9 cellular contexts compared by ENCODE assay signal in the genomic region with DNA sequence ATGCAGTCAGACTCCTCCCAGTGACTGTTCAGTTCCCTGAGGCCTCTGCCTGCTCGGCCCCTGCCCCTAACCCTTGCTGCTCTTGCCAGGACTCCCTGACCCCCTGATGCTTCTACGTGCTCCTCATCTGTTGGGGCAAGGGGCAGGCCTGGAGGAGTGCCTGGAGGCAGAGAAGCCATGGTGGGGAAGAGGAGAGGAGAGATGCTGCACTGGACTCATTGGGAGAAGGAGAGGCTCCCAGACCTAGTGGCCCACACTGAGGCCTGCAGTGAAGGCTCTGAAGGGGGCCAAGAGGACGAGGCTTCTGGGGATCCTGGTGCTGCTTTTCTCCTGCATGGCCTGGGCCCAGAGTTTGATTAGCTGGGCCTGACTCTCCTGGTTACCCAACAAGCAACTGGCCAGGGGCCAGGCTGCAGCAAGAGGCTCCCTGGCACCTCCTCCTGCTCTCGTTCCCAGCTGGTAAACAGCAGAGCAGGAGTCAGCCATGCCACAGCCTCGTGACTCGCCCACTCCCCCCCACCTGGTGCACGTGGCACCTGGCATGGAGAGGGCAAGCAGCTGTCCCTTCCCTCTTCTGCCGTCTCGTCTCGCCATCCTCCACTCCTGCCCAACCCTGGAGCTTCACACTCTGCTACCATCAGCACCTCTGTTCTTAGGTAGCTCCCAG. TPM values are rescaled to one million over a fixed set of nuclear protein-coding genes. Genes with fewer than 3 reads are reported as not detected.
DNase-seq lines count a peak whose midpoint lies in the region; ATAC-seq and TF ChIP-seq lines count a peak whose summit lies in the region.
"Had no signal": no experiment of that assay in that cellular context is flagged by ENCODE, and none has a peak within 500 bp of the region (broad histone marks: within the 10 kb centered on the region; RNA-seq: fewer than 3 reads in every experiment).

No MANE protein-coding gene starts in this region.

- no peaks in the 10 kb centered on the region for H3K9me3 ChIP-seq in CD8-positive, alpha-beta T cell (ENCODE audit: low read length)
- no peaks in the 10 kb centered on the region for H3K9me3 ChIP-seq in naive thymus-derived CD4-positive, alpha-beta T cell (ENCODE audit: control insufficient read depth in 2 of 3, low read length in 3 of 3)

- intact Hi-C loops in CD8-positive, alpha-beta T cell (cut with DNase I, micrococcal nuclease): loop anchor here in 1 of 2 experiments (10.0 kb wide), 1 partner anchor 528 kb away; no protein-coding TSS in a partner anchor
- intact Hi-C loops in naive thymus-derived CD4-positive, alpha-beta T cell (cut with micrococcal nuclease): no loop called here

- no peak for ATAC-seq in CD8-positive, alpha-beta T cell
- ATAC-seq in naive thymus-derived CD4-positive, alpha-beta T cell: no peak
- ATAC-seq in HG03520 (IDR thresholded peaks at IDR 0.05; ENCODE audit: unreplicated experiment): no peak

- H3K27me3 Mint-ChIP-seq in CD8-positive, alpha-beta T cell (ENCODE audit: low read depth): no peaks in the 10 kb centered on the region
- peaks cover 0 to 2% (median 0%) of the 10 kb centered on the region in 5 donors for H3K27me3 Mint-ChIP-seq in naive thymus-derived CD4-positive, alpha-beta T cell

- no peaks in the 10 kb centered on the region for H3K36me3 Mint-ChIP-seq in CD8-positive, alpha-beta T cell
- H3K36me3 Mint-ChIP-seq in naive thymus-derived CD4-positive, alpha-beta T cell: no peaks in the 10 kb centered on the region

- peaks cover 79% of the 10 kb centered on the region for H3K4me1 Mint-ChIP-seq in CD8-positive, alpha-beta T cell (ENCODE audit: low read depth)
- peaks cover 54 to 84% (median 76%) of the 10 kb centered on the region in 7 donors for H3K4me1 Mint-ChIP-seq in naive thymus-derived CD4-positive, alpha-beta T cell

- H3K27ac Mint-ChIP-seq in CD8-positive, alpha-beta T cell: peak overlapping the region; percentile 80
- peak overlapping the region in 6 of 9 donors; percentile 34 to 74 (median 69) for H3K27ac Mint-ChIP-seq in naive thymus-derived CD4-positive, alpha-beta T cell

- H3K4me3 ChIP-seq in CD8-positive, alpha-beta T cell (ENCODE audit: low read depth, low read length): no peak overlapping the region
- no peak overlapping the region for H3K4me3 ChIP-seq in choroid plexus epithelial cell (ENCODE audit: low read depth, low read length)
- H3K4me3 ChIP-seq in naive thymus-derived CD4-positive, alpha-beta T cell (ENCODE audit: low read length): no peak overlapping the region

- POLR2A ChIA-PET in CD8-positive, alpha-beta T cell (lab: Charles Lee): interaction anchor here (1.5 kb wide), 1 partner anchor 17 kb away, joined by 4 read pairs; no protein-coding TSS in a partner anchor
- POLR2A ChIA-PET in naive thymus-derived CD4-positive, alpha-beta T cell (lab: Charles Lee): interaction anchor here (0.6 kb wide), 1 partner anchor 42 kb away, joined by 3 read pairs; a partner anchor contains a TSS

- no peaks in the 10 kb centered on the region for H3K9me3 Mint-ChIP-seq in CD8-positive, alpha-beta T cell
- peaks cover 0 to 2% (median 0%) of the 10 kb centered on the region in 11 donors for H3K9me3 Mint-ChIP-seq in naive thymus-derived CD4-positive, alpha-beta T cell

- H3K27ac ChIP-seq in CD8-positive, alpha-beta T cell (ENCODE audit: low read depth, low read length): no peak overlapping the region
- no peak overlapping the region for H3K27ac ChIP-seq in naive thymus-derived CD4-positive, alpha-beta T cell (ENCODE audit: low read depth, low read length)

- H3K27me3 ChIP-seq in CD8-positive, alpha-beta T cell (ENCODE audit: insufficient read depth, low read length): no peaks in the 10 kb centered on the region
- H3K27me3 ChIP-seq in naive thymus-derived CD4-positive, alpha-beta T cell (ENCODE audit: control insufficient read depth in 2 of 2, insufficient read depth in 2 of 2, low read length in 2 of 2): no peaks in the 10 kb centered on the region

- peaks cover 71% of the 10 kb centered on the region for H3K4me1 ChIP-seq in CD8-positive, alpha-beta T cell (ENCODE audit: insufficient read depth, low read length)
- H3K4me1 ChIP-seq in naive thymus-derived CD4-positive, alpha-beta T cell (ENCODE audit: control insufficient read depth in 2 of 2, insufficient read depth in 2 of 2, low read length in 2 of 2): peaks cover 52 to 68% of the 10 kb centered on the region in 2 donors

- H3K4me3 Mint-ChIP-seq in CD8-positive, alpha-beta T cell: no peak overlapping the region
- H3K4me3 Mint-ChIP-seq in naive thymus-derived CD4-positive, alpha-beta T cell: no peak overlapping the region

- no peak for TF ChIP-seq CTCF in CD8-positive, alpha-beta T cell (IDR thresholded peaks at IDR 0.05)
- no peak for TF ChIP-seq CTCF in choroid plexus epithelial cell (conservative IDR thresholded peaks at IDR 0.05; ENCODE audit: low read depth, low read length)

- CTCF ChIA-PET in CD8-positive, alpha-beta T cell (lab: Charles Lee): no interaction called here
- CTCF ChIA-PET in naive thymus-derived CD4-positive, alpha-beta T cell (lab: Charles Lee): interaction anchor here (0.7 kb wide), 1 partner anchor 69 kb away, joined by 3 read pairs; no protein-coding TSS in a partner anchor

- no peaks in the 10 kb centered on the region for H3K36me3 ChIP-seq in CD8-positive, alpha-beta T cell (ENCODE audit: insufficient read depth, low read length)
- H3K36me3 ChIP-seq in naive thymus-derived CD4-positive, alpha-beta T cell (ENCODE audit: control insufficient read depth in 2 of 3, insufficient read depth in 3 of 3, low read length in 3 of 3): no peaks in the 10 kb centered on the region

- no peak for DNase-seq in CD8-positive, alpha-beta T cell
- DNase-seq in NCI-H1694 treated with DMSO at 0.1 percent for 48 hours (lab: John Stamatoyannopoulos, UW) (peak; percentile 3), choroid plexus epithelial cell (ENCODE audit: low read depth) (peak; percentile 47), Kasumi-1 (lab: John Stamatoyannopoulos, UW) (no peak), NOMO-1 treated with dmso at 0.1 percent for 144 hours (lab: John Stamatoyannopoulos, UW; ENCODE audit: unreplicated experiment) (no peak)
- DNase-seq in naive thymus-derived CD4-positive, alpha-beta T cell: no peak
- DNase-seq in central memory CD4-positive, alpha-beta T cell: no peak

RNA-seq across cellular contexts. Expression of a gene that starts 0.8 kb away (rescaled TPM):
- total RNA-seq in CD8-positive, alpha-beta T cell: 1 to 10 TPM; 4.8 to 5.6 TPM
- 1 to 10 TPM in 1 of 5 experiments, under 1 TPM in 4; 0.16 to 2.5 (median 0.21) TPM for total RNA-seq in naive thymus-derived CD4-positive, alpha-beta T cell
- under 1 TPM in 1 of 2 donors, not detected in 1; 0.37 TPM for polyA plus RNA-seq in naive thymus-derived CD4-positive, alpha-beta T cell
- total RNA-seq: lung microvascular endothelial cell had no signal

RNA-seq across cellular contexts. Expression of a gene that starts 7.2 kb away (rescaled TPM):
- total RNA-seq in CD8-positive, alpha-beta T cell: under 1 TPM; 0.44 to 0.65 TPM
- under 1 TPM in 2 of 5 experiments, not detected in 3; 0.34 to 0.87 TPM for total RNA-seq in naive thymus-derived CD4-positive, alpha-beta T cell
- polyA plus RNA-seq in naive thymus-derived CD4-positive, alpha-beta T cell: under 1 TPM in 1 of 2 donors, not detected in 1; 0.18 TPM

RNA-seq across cellular contexts. Expression of a gene that starts 21.1 kb away (rescaled TPM):
- total RNA-seq in CD8-positive, alpha-beta T cell: not detected
- total RNA-seq in naive thymus-derived CD4-positive, alpha-beta T cell: not detected
- not detected for polyA plus RNA-seq in naive thymus-derived CD4-positive, alpha-beta T cell
- total RNA-seq: lung microvascular endothelial cell had no signal

RNA-seq across cellular contexts. Expression of a gene that starts 27.2 kb away (rescaled TPM):
- under 1 TPM; 0.11 to 0.22 TPM for total RNA-seq in CD8-positive, alpha-beta T cell
- total RNA-seq in naive thymus-derived CD4-positive, alpha-beta T cell: under 1 TPM in 2 of 5 experiments, not detected in 3; 0.07 to 0.24 TPM
- polyA plus RNA-seq in naive thymus-derived CD4-positive, alpha-beta T cell: not detected
- total RNA-seq: lung microvascular endothelial cell had no signal

RNA-seq across cellular contexts. Expression of a gene that starts 42.2 kb away (rescaled TPM):
- 1 to 10 TPM; 3.6 to 3.9 TPM for total RNA-seq in CD8-positive, alpha-beta T cell
- total RNA-seq in naive thymus-derived CD4-positive, alpha-beta T cell: 10 to 100 TPM in 3 of 5 experiments, 1 to 10 TPM in 2; 7.7 to 23.1 (median 17.0) TPM
- 10 to 100 TPM; 17.4 to 18.7 TPM for polyA plus RNA-seq in naive thymus-derived CD4-positive, alpha-beta T cell

Comparison
In these comparisons a context has a peak if more than half of its experiments do, and no peak if none do; other contexts are left out.
1. DNase-seq: peak in NCI-H1694 treated with DMSO at 0.1 percent for 48 hours (single experiment) and choroid plexus epithelial cell (single experiment); none in CD8-positive, alpha-beta T cell (0 of 7), naive thymus-derived CD4-positive, alpha-beta T cell (0 of 9), central memory CD4-positive, alpha-beta T cell (single experiment), Kasumi-1 (0 of 2) and NOMO-1 treated with dmso at 0.1 percent for 144 hours (single experiment).